In the genomic region with DNA sequence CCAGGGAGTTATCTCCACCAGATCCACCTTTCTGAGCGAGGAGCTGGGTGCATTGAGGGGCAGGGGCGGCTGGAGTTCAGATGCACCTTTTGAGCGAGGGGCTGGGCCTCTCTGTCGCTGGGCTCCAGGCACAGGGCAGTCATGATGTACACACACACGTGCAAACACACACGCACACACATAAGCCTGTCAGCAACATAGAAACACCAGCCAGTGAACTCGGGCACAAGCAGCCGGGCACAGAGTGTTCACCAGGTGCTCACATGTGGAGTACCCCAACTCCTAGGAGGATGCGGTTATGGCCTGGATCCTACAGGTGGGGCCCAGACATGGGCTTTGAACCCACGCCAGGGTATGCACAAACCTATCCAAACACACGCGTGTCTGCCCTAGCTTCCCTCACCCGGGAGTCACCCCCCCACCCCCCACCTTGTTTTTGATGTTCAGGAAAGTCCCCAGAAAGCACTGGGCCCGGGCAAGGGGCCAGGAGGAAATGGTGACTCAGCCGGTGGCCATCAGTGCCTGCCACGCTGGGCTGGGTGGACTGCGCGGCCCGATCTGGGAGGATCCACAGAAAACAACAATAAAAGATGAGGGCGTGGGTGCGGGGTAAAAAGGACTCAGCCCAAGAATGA, we compare ENCODE assay signal across 9 cellular contexts. TPM values are rescaled to one million over a fixed set of nuclear protein-coding genes. Genes with fewer than 3 reads are reported as not detected.
DNase-seq lines count a peak whose midpoint lies in the region; ATAC-seq, FAIRE-seq and TF ChIP-seq lines count a peak whose summit lies in the region.
"Had no signal": no experiment of that assay in that cellular context is flagged by ENCODE, and none has a peak within 500 bp of the region (broad histone marks: within the 10 kb centered on the region; RNA-seq: fewer than 3 reads in every experiment).

No MANE protein-coding gene starts in this region.

- TF ChIP-seq EP300 in A549 (IDR thresholded peaks at IDR 0.05) (no peak), H1 (IDR thresholded peaks at IDR 0.05; ENCODE audit: borderline replicate concordance in 1 of 2, low read depth in 2 of 2, low read length in 2 of 2) (no peak), upper lobe of left lung (IDR thresholded peaks at IDR 0.05) (peak in 3 of 4 donors; percentile 9 to 86 (median 54))

- peak overlapping the region; percentile 82; the same call in 1 of the 2 replicates for H3K56ac ChIP-seq in IMR-90 (ENCODE audit: extremely low read depth, insufficient read depth, low read length)
- H3K56ac ChIP-seq in H1 (replicated peaks; ENCODE audit: insufficient read length, low read depth, low read length) = no peak overlapping the region

- dilution Hi-C loops in IMR-90 (cut with HindIII; ENCODE audit: low sequenced_read_pairs, unreplicated experiment) = no loop called here

- WGBS in A549 (ENCODE audit: missing lambda C conversion rate) = 21% methylated on average over 13 of the region's 21 CpGs
- 32% methylated on average over 16 of the region's 21 CpGs; no CpG with 5 or more reads in 1 of the 2 experiments for WGBS in IMR-90 (ENCODE audit: extremely low coverage in 2 of 2, insufficient read length in 1 of 2), 2 experiments
- WGBS in H1 (ENCODE audit: extremely low coverage in 1 of 2, insufficient coverage in 1 of 2, insufficient read length in 1 of 2, insufficient replicate concordance in 2 of 2, low coverage in 1 of 2, low lambda C conversion rate in 2 of 2, missing lambda C conversion rate in 1 of 2), 2 experiments = 95% methylated on average over 20 of the region's 21 CpGs; no CpG with 5 or more reads in 1 of the 2 experiments
- WGBS in upper lobe of left lung, 2 donors = 12 to 21% methylated on average over 8 to 14 of the region's 21 CpGs

- H3K4me3 Mint-ChIP-seq in activated CD4-positive, alpha-beta memory T cell treated with anti-CD3 and anti-CD28 coated beads, Interleukin-2, amount 10 ng/mL, durations not matched to agents 7 days and 5 days = peak overlapping the region; percentile 79
- peak overlapping the region; percentile 22 to 82 (median 74) for H3K4me3 Mint-ChIP-seq in naive thymus-derived CD8-positive, alpha-beta T cell

- peak overlapping the region; percentile 99 for H2AK5ac ChIP-seq in IMR-90 (ENCODE audit: low read depth, low read length)
- H2AK5ac ChIP-seq in H1 (ENCODE audit: low read depth, low read length) = no peak overlapping the region

- no peaks in the 10 kb centered on the region for H3K79me2 ChIP-seq in H1 (ENCODE audit: control insufficient read depth in 1 of 2, insufficient read depth in 2 of 2, low read length in 2 of 2)

- H4K5ac ChIP-seq in IMR-90 (ENCODE audit: low read depth, low read length) (peak overlapping the region; percentile 100), H1 (ENCODE audit: insufficient read length, low read depth, low read length) (no peak overlapping the region)

- H4K20me1 ChIP-seq in IMR-90 (ENCODE audit: insufficient read depth, low read length) (no peaks in the 10 kb centered on the region), H1 (replicated peaks in 1 of 2; ENCODE audit: control insufficient read depth in 1 of 2, insufficient read depth in 2 of 2, low read length in 2 of 2) (no peaks in the 10 kb centered on the region)

- TF ChIP-seq CTCF in A549 (IDR thresholded peaks at IDR 0.05) (no peak), IMR-90 (conservative IDR thresholded peaks at IDR 0.05; ENCODE audit: low read depth, low read length) (no peak), H1 (IDR thresholded peaks at IDR 0.05; ENCODE audit: control extremely low read depth in 1 of 3, insufficient read depth in 1 of 3, low read depth in 1 of 3, low read length in 3 of 3) (no peak), upper lobe of left lung (IDR thresholded peaks at IDR 0.05) (no peak)

- H2BK5ac ChIP-seq in IMR-90 (ENCODE audit: low read depth, low read length, poor library complexity, severe bottlenecking) (peak overlapping the region; percentile 96), H1 (ENCODE audit: low read depth, low read length) (no peak overlapping the region)

- BruUV-seq in IMR-90 (replicated peaks; lab: Mats Ljungman, UMichigan) = no TSS peak

- H2BK20ac ChIP-seq in IMR-90 (ENCODE audit: low read depth, low read length) (peak overlapping the region; percentile 98), H1 (ENCODE audit: low read length) (no peak overlapping the region)

- intact Hi-C loops in IMR-90 (cut with micrococcal nuclease) = no loop called here

- H2BK120ac ChIP-seq in IMR-90 (ENCODE audit: low read depth, low read length) (peak overlapping the region; percentile 99), H1 (replicated peaks; ENCODE audit: low read depth, low read length) (no peak overlapping the region)

- H4K91ac ChIP-seq in IMR-90 (ENCODE audit: insufficient read depth, low read depth, low read length) (peak overlapping the region; percentile 98), H1 (replicated peaks; ENCODE audit: insufficient read length, low read length) (peak overlapping the region; percentile 85)

- no peaks in the 10 kb centered on the region for H3K23me2 ChIP-seq in H1 (ENCODE audit: low read depth, low read length)

- peak overlapping the region; percentile 98; the same call in 1 of the 2 replicates for H3K23ac ChIP-seq in IMR-90 (ENCODE audit: low read depth, low read length)
- H3K23ac ChIP-seq in H1 (ENCODE audit: insufficient read length) = no peak overlapping the region

- H3K9me3 ChIP-seq in A549 = no peaks in the 10 kb centered on the region
- H3K9me3 ChIP-seq in IMR-90 (ENCODE audit: control insufficient read depth, insufficient read depth, low read length) = no peaks in the 10 kb centered on the region
- H3K9me3 ChIP-seq in H1 (ENCODE audit: insufficient read depth in 2 of 2, low read depth in 1 of 2, low read length in 1 of 2) = no peaks in the 10 kb centered on the region
- no peaks in the 10 kb centered on the region for H3K9me3 ChIP-seq in upper lobe of left lung

- H3K79me1 ChIP-seq in IMR-90 (ENCODE audit: low read depth in 1 of 2, low read length in 2 of 2) (peaks cover 0 to 6% of the 10 kb centered on the region in 2 experiments; a peak in 1 of 4 replicates), H1 (ENCODE audit: low read depth, low read length) (no peaks in the 10 kb centered on the region)

- peak overlapping the region; percentile 99 for H3K18ac ChIP-seq in IMR-90 (ENCODE audit: low read depth, low read length)
- no peak overlapping the region for H3K18ac ChIP-seq in H1 (ENCODE audit: extremely low read depth, low read length)

- H3K9ac ChIP-seq in IMR-90 (ENCODE audit: low read depth, low read length) = peak overlapping the region; percentile 53; the same call in 1 of the 2 replicates
- no peak overlapping the region for H3K9ac ChIP-seq in H1 (replicated peaks in 1 of 4; ENCODE audit: extremely low read depth in 1 of 4, low read depth in 3 of 4, low read length in 3 of 4)

- H3K36me3 Mint-ChIP-seq in activated CD4-positive, alpha-beta memory T cell treated with anti-CD3 and anti-CD28 coated beads, Interleukin-2, amount 10 ng/mL, durations not matched to agents 7 days and 5 days (ENCODE audit: low read depth) = peaks cover 3% of the 10 kb centered on the region
- no peaks in the 10 kb centered on the region for H3K36me3 Mint-ChIP-seq in naive thymus-derived CD8-positive, alpha-beta T cell

- DNase-seq in A549 (ENCODE audit: low read depth in 1 of 2, low spot score in 1 of 2) (peak in 1 of 2 experiments; percentile 65), IMR-90 (peak; percentile 88), H1 (ENCODE audit: low read depth in 1 of 2, low spot score in 2 of 2) (no peak), upper lobe of left lung (peak; percentile 86 to 88), OCI-M2 (lab: John Stamatoyannopoulos, UW; ENCODE audit: unreplicated experiment) (no peak), cerebellar cortex (ENCODE audit: low spot score) (no peak)
- DNase-seq in activated CD4-positive, alpha-beta memory T cell treated with anti-CD3 and anti-CD28 coated beads, Interleukin-2, amount 10 ng/mL, durations not matched to agents 7 days and 5 days = peak; percentile 58
- DNase-seq in naive thymus-derived CD8-positive, alpha-beta T cell = peak; percentile 50 to 89 (median 65)

- H3K4ac ChIP-seq in IMR-90 (ENCODE audit: low read depth, low read length) = peak overlapping the region; percentile 100
- H3K4ac ChIP-seq in H1 (replicated peaks; ENCODE audit: insufficient read length, low read depth, low read length) = peak overlapping the region; percentile 85

- H3K4me2 ChIP-seq in A549 (peak overlapping the region; percentile 93), IMR-90 (ENCODE audit: low read depth, low read length) (peak overlapping the region; percentile 75), H1 (ENCODE audit: insufficient read depth in 1 of 2, low read depth in 2 of 2, low read length in 2 of 2) (no peak overlapping the region; a peak in 1 of 4 replicates)

- H3K4me1 Mint-ChIP-seq in activated CD4-positive, alpha-beta memory T cell treated with anti-CD3 and anti-CD28 coated beads, Interleukin-2, amount 10 ng/mL, durations not matched to agents 7 days and 5 days = peaks cover 50% of the 10 kb centered on the region
- H3K4me1 Mint-ChIP-seq in naive thymus-derived CD8-positive, alpha-beta T cell = peaks cover 42 to 79% (median 73%) of the 10 kb centered on the region in 4 donors

- TF ChIP-seq RAD21 in A549 (conservative IDR thresholded peaks at IDR 0.05 in 1 of 2, IDR thresholded peaks at IDR 0.05 in 1 of 2) (no peak), IMR-90 (IDR thresholded peaks at IDR 0.05; ENCODE audit: low read length) (no peak), H1 (IDR thresholded peaks at IDR 0.05 in 1 of 2, conservative IDR thresholded peaks at IDR 0.05 in 1 of 2; ENCODE audit: low read depth in 2 of 2, low read length in 2 of 2) (no peak)

- H3K4me1 ChIP-seq in A549 (peaks cover 42% of the 10 kb centered on the region), IMR-90 (ENCODE audit: control insufficient read depth, insufficient read depth, low read length) (peaks cover 17% of the 10 kb centered on the region), H1 (replicated peaks in 1 of 4; ENCODE audit: control insufficient read depth in 3 of 4, insufficient read depth in 4 of 4, low read length in 3 of 4) (peaks cover 0 to 4% (median 2%) of the 10 kb centered on the region in 4 experiments; a peak in 1 of 7 replicates), upper lobe of left lung (peaks cover 79 to 82% (median 80%) of the 10 kb centered on the region in 4 donors)

- peak overlapping the region; percentile 100; the same call in 2 of the 3 replicates for H2BK15ac ChIP-seq in IMR-90 (ENCODE audit: low read depth, low read length)
- peak overlapping the region; percentile 81; the same call in 1 of the 2 replicates for H2BK15ac ChIP-seq in H1 (ENCODE audit: low read length)

- peak overlapping the region; percentile 5; the same call in 1 of the 2 replicates for H2BK12ac ChIP-seq in H1 (ENCODE audit: low read depth, low read length)

- FAIRE-seq in A549 (lab: Jason Lieb, UNC) (no peak), H1 (lab: Jason Lieb, UNC) (no peak)

- no peaks in the 10 kb centered on the region for H3K36me3 ChIP-seq in IMR-90 (ENCODE audit: control insufficient read depth, insufficient read depth, low read length)
- no peaks in the 10 kb centered on the region for H3K36me3 ChIP-seq in H1 (ENCODE audit: control insufficient read depth in 2 of 4, insufficient read depth in 4 of 4, low read length in 3 of 4)
- no peaks in the 10 kb centered on the region for H3K36me3 ChIP-seq in upper lobe of left lung

- H2AK9ac ChIP-seq in IMR-90 (replicated peaks; ENCODE audit: low read depth, low read length, poor library complexity) = peak overlapping the region; percentile 98

- H3K27me3 Mint-ChIP-seq in activated CD4-positive, alpha-beta memory T cell treated with anti-CD3 and anti-CD28 coated beads, Interleukin-2, amount 10 ng/mL, durations not matched to agents 7 days and 5 days = no peaks in the 10 kb centered on the region
- H3K27me3 Mint-ChIP-seq in naive thymus-derived CD8-positive, alpha-beta T cell = peaks cover 0 to 1% (median 0%) of the 10 kb centered on the region in 5 donors

- H3K27me3 ChIP-seq in IMR-90 (ENCODE audit: control insufficient read depth, insufficient read depth, low read length) = no peaks in the 10 kb centered on the region
- no peaks in the 10 kb centered on the region for H3K27me3 ChIP-seq in H1 (replicated peaks in 1 of 4; ENCODE audit: control insufficient read depth in 3 of 4, extremely low read depth in 1 of 4, insufficient read depth in 3 of 4, low read length in 3 of 4)
- H3K27me3 ChIP-seq in upper lobe of left lung = no peaks in the 10 kb centered on the region

- H4K8ac ChIP-seq in IMR-90 (ENCODE audit: low read depth in 2 of 2, low read length in 2 of 2) (peak overlapping the region; percentile 100), H1 (ENCODE audit: extremely low read depth, insufficient read depth, low read length) (peak overlapping the region; percentile 95; the same call in 1 of the 2 replicates)

- H3K14ac ChIP-seq in IMR-90 (replicated peaks; ENCODE audit: low read depth, low read length) (peak overlapping the region; percentile 94), H1 (ENCODE audit: insufficient read length) (no peak overlapping the region)

- peak; percentile 55 to 64; a peak in 5 of 6 replicates for ATAC-seq in A549
- ATAC-seq in IMR-90 (ENCODE audit: low read depth) = peak; percentile 78
- ATAC-seq in naive thymus-derived CD8-positive, alpha-beta T cell = peak; percentile 43 to 67
- ATAC-seq in upper lobe of left lung (ENCODE audit: low FRiP score in 2 of 2) = peak; percentile 70 to 73

- POLR2A ChIA-PET in A549 (lab: Yijun Ruan, JAX) = interaction anchor here (0.5 to 1.5 kb wide), 5 partner anchors 11 to 404 kb away, joined by 3 to 4 read pairs (median 3); partner anchors contain the start of gene MAST3
- POLR2A ChIA-PET in IMR-90 (lab: Charles Lee; ENCODE audit: unreplicated experiment) = no interaction called here
- POLR2A ChIA-PET in activated CD4-positive, alpha-beta memory T cell treated with anti-CD3 and anti-CD28 coated beads, Interleukin-2, amount 10 ng/mL, durations not matched to agents 7 days and 5 days (lab: Charles Lee) = interaction anchor here (0.7 to 2.8 kb wide), 4 partner anchors 8 to 24 kb away, joined by 3 to 11 read pairs (median 4); partner anchors contain the start of gene ARRDC2
- POLR2A ChIA-PET in H1 (lab: Charles Lee; ENCODE audit: partially characterized antibody) = interaction anchor here (0.7 kb wide), 1 partner anchor 161 kb away, joined by 3 read pairs; no protein-coding TSS in a partner anchor
- POLR2A ChIA-PET in naive thymus-derived CD8-positive, alpha-beta T cell (lab: Charles Lee) = interaction anchor here (0.9 to 9.9 kb wide), 8 partner anchors 8 to 35 kb away, joined by 4 to 214 read pairs (median 10); partner anchors contain the start of gene ARRDC2

- H3K4me3 ChIP-seq in A549 = peak overlapping the region; percentile 39
- no peak overlapping the region for H3K4me3 ChIP-seq in IMR-90 (ENCODE audit: insufficient read depth, low read depth, low read length)
- H3K4me3 ChIP-seq in H1 (ENCODE audit: extremely low read depth in 1 of 4, insufficient read depth in 2 of 4, low read depth in 3 of 4, low read length in 4 of 4) = no peak overlapping the region
- H3K4me3 ChIP-seq in upper lobe of left lung = peak overlapping the region in 1 of 4 donors; percentile 22

- in situ Hi-C loops in IMR-90 (cut with MboI; ENCODE audit: low sequenced_read_pairs) = no loop called here

- CTCF ChIA-PET in A549 (lab: Yijun Ruan, JAX) = interaction anchor here (1.0 to 2.0 kb wide), 2 partner anchors 14 to 38 kb away, joined by 3 to 8 read pairs; no protein-coding TSS in a partner anchor
- CTCF ChIA-PET in IMR-90 (lab: Yijun Ruan, JAX) = no interaction called here
- CTCF ChIA-PET in activated CD4-positive, alpha-beta memory T cell treated with anti-CD3 and anti-CD28 coated beads, Interleukin-2, amount 10 ng/mL, durations not matched to agents 7 days and 5 days (lab: Charles Lee) = no interaction called here
- CTCF ChIA-PET in H1 (lab: Charles Lee; ENCODE audit: partially characterized antibody) = interaction anchor here (0.6 to 1.2 kb wide), 2 partner anchors 12 to 307 kb away, joined by 3 read pairs; no protein-coding TSS in a partner anchor

- H3K27ac ChIP-seq in A549 = peak overlapping the region; percentile 91
- H3K27ac ChIP-seq in IMR-90 (ENCODE audit: insufficient read depth, low read length) = peak overlapping the region; percentile 84
- H3K27ac ChIP-seq in H1 (ENCODE audit: low read depth, low read length) = no peak overlapping the region
- peak overlapping the region; percentile 84 to 96 (median 92) for H3K27ac ChIP-seq in upper lobe of left lung
- H3K27ac ChIP-seq: epithelial cell of prostate had no signal

- H3K27ac Mint-ChIP-seq in activated CD4-positive, alpha-beta memory T cell treated with anti-CD3 and anti-CD28 coated beads, Interleukin-2, amount 10 ng/mL, durations not matched to agents 7 days and 5 days = peak overlapping the region; percentile 81
- H3K27ac Mint-ChIP-seq in naive thymus-derived CD8-positive, alpha-beta T cell = peak overlapping the region; percentile 91 to 99 (median 98)

- H2AFZ ChIP-seq in IMR-90 (replicated peaks; ENCODE audit: low read length, poor library complexity) (peak overlapping the region; percentile 97), H1 (ENCODE audit: low read length) (no peak overlapping the region)

- no peak for TF ChIP-seq POLR2A in A549 (IDR thresholded peaks at IDR 0.05; ENCODE audit: low read length)
- TF ChIP-seq POLR2A in IMR-90 (IDR thresholded peaks at IDR 0.05; ENCODE audit: low read depth, low read length) = 0 out of 2 replicates have a peak, but pooled peaks have one; percentile 18
- no peak for TF ChIP-seq POLR2A in H1 (IDR thresholded peaks at IDR 0.05; ENCODE audit: control extremely low read depth in 1 of 2, low read depth in 2 of 2, low read length in 2 of 2)
- TF ChIP-seq POLR2A in upper lobe of left lung (IDR thresholded peaks at IDR 0.05) = peak in 2 of 4 donors; percentile 10

- H3K9me1 ChIP-seq in IMR-90 (ENCODE audit: insufficient read depth, low read length) = peaks cover 17% of the 10 kb centered on the region

- peaks cover 3% of the 10 kb centered on the region for H3K9me3 Mint-ChIP-seq in activated CD4-positive, alpha-beta memory T cell treated with anti-CD3 and anti-CD28 coated beads, Interleukin-2, amount 10 ng/mL, durations not matched to agents 7 days and 5 days
- no peaks in the 10 kb centered on the region for H3K9me3 Mint-ChIP-seq in naive thymus-derived CD8-positive, alpha-beta T cell

RNA-seq across cellular contexts. Expression of gene ARRDC2, which starts 13.3 kb away (rescaled TPM):
- polyA plus RNA-seq in A549 (2011; rRNA removed) (11.2 and 14.5 TPM in 2 replicates), A549 (2017; fragmentation: RNase III; extraction: RNeasy Plus Mini Kit Qiagen cat#74134 plus additional on column Dnase treatment) (14.8 to 15.2 TPM (median 15.0 TPM) in 3 replicates), IMR-90 (2012; rRNA removed) (4.5 and 4.9 TPM in 2 replicates), H1 (2011; rRNA removed) (5.4 and 5.8 TPM in 2 replicates)
- polyA plus RNA-seq in A549 (2012; cell fraction: cytosol; rRNA removed) = 20.2 and 31.4 TPM in 2 replicates
- 59.5 and 87.8 TPM in 2 replicates for polyA plus RNA-seq in A549 (2012; cell fraction: nucleus; rRNA removed)
- 5.6 and 7.9 TPM in 2 replicates for polyA minus RNA-seq in A549 (2011; rRNA and poly(A)+ RNA removed)
- total RNA-seq in IMR-90 (2012; rRNA removed) (1.4 and 1.9 TPM in 2 replicates), upper lobe of left lung (100 to 1,000 TPM in 2 of 6 donors, 10 to 100 TPM in 4; 53.6 to 253 (median 78.8) TPM)
- 1.7 and 6.3 TPM in 2 replicates for polyA plus RNA-seq in IMR-90 (2012; cell fraction: cytosol; rRNA removed)
- polyA plus RNA-seq in IMR-90 (2012; cell fraction: nucleus; rRNA removed; ENCODE audit: low replicate concordance) = 11.8 and 32.4 TPM in 2 replicates
- total RNA-seq in activated CD4-positive, alpha-beta memory T cell treated with anti-CD3 and anti-CD28 coated beads, Interleukin-2, amount 10 ng/mL, durations not matched to agents 7 days and 5 days = 10 to 100 TPM; 60.7 to 62.0 TPM
- total RNA-seq in H1 (2021; fragmentation: NEBNext Ultra II Directional; extraction: Animal tissue kit (Norgen Biotek cat#: 25700)) = 6.2 and 6.9 TPM in 2 replicates
- polyA plus RNA-seq in H1 (2011; cell fraction: cytosol; rRNA removed) = 6.6 TPM
- polyA plus RNA-seq in H1 (2011; cell fraction: nucleus; rRNA removed) = 9.2 TPM
- 5.2 to 7.8 TPM (median 5.9 TPM) in 4 replicates for polyA plus RNA-seq in H1 (2012, experiment 1 of 2)
- polyA plus RNA-seq in H1 (2012, experiment 2 of 2) = 4.6 TPM
- polyA plus RNA-seq in H1 (2013, experiment 1 of 2) = 3.4 TPM
- polyA plus RNA-seq in H1 (2013, experiment 2 of 2) = 3.6 TPM
- polyA minus RNA-seq in H1 (2011; rRNA and poly(A)+ RNA removed) = 2.7 and 6.1 TPM in 2 replicates
- polyA minus RNA-seq in H1 (2011; cell fraction: cytosol; rRNA and poly(A)+ RNA removed) = 7.0 TPM
- 10.7 TPM for polyA minus RNA-seq in H1 (2011; cell fraction: nucleus; rRNA and poly(A)+ RNA removed)
- 100 to 1,000 TPM; 164 to 177 TPM for total RNA-seq in naive thymus-derived CD8-positive, alpha-beta T cell
- polyA plus RNA-seq in naive thymus-derived CD8-positive, alpha-beta T cell = 10 to 100 TPM; 29.5 to 56.4 (median 36.1) TPM

RNA-seq across cellular contexts. Expression of gene KCNN1, which starts 54.3 kb away (rescaled TPM):
- polyA plus RNA-seq in A549 (2011; rRNA removed) (0.20 and 0.43 TPM in 2 replicates), A549 (2017; fragmentation: RNase III; extraction: RNeasy Plus Mini Kit Qiagen cat#74134 plus additional on column Dnase treatment) (0.56 to 0.85 TPM (median 0.69 TPM) in 3 replicates), IMR-90 (2012; rRNA removed) (0.09 and 0.36 TPM in 2 replicates), H1 (2011; rRNA removed) (12.5 and 19.3 TPM in 2 replicates)
- polyA plus RNA-seq in A549 (2012; cell fraction: cytosol; rRNA removed) = 0.62 and 0.69 TPM in 2 replicates
- polyA plus RNA-seq in A549 (2012; cell fraction: nucleus; rRNA removed) = 0.28 and 0.89 TPM in 2 replicates
- polyA minus RNA-seq in A549 (2011; rRNA and poly(A)+ RNA removed) = 0.37 and 0.63 TPM in 2 replicates
- total RNA-seq in IMR-90 (2012; rRNA removed) (under 0.01 TPM in 1 of 2 replicates, not detected in the other), upper lobe of left lung (under 1 TPM in 2 of 6 donors, not detected in 4; 0.34 to 0.37 TPM)
- polyA plus RNA-seq in IMR-90 (2012; cell fraction: cytosol; rRNA removed) = 0.02 and 0.40 TPM in 2 replicates
- polyA plus RNA-seq in IMR-90 (2012; cell fraction: nucleus; rRNA removed; ENCODE audit: low replicate concordance) = 0.10 and 0.17 TPM in 2 replicates
- total RNA-seq in activated CD4-positive, alpha-beta memory T cell treated with anti-CD3 and anti-CD28 coated beads, Interleukin-2, amount 10 ng/mL, durations not matched to agents 7 days and 5 days = not detected
- 9.3 and 11.0 TPM in 2 replicates for total RNA-seq in H1 (2021; fragmentation: NEBNext Ultra II Directional; extraction: Animal tissue kit (Norgen Biotek cat#: 25700))
- polyA plus RNA-seq in H1 (2011; cell fraction: cytosol; rRNA removed) = 13.7 TPM
- polyA plus RNA-seq in H1 (2011; cell fraction: nucleus; rRNA removed) = 21.8 TPM
- polyA plus RNA-seq in H1 (2012, experiment 1 of 2) = 4.1 to 10.5 TPM (median 8.4 TPM) in 4 replicates
- polyA plus RNA-seq in H1 (2012, experiment 2 of 2) = 5.8 TPM
- polyA plus RNA-seq in H1 (2013, experiment 1 of 2) = 6.0 TPM
- 5.9 TPM for polyA plus RNA-seq in H1 (2013, experiment 2 of 2)
- 6.7 and 7.7 TPM in 2 replicates for polyA minus RNA-seq in H1 (2011; rRNA and poly(A)+ RNA removed)
- polyA minus RNA-seq in H1 (2011; cell fraction: cytosol; rRNA and poly(A)+ RNA removed) = 15.0 TPM
- 14.4 TPM for polyA minus RNA-seq in H1 (2011; cell fraction: nucleus; rRNA and poly(A)+ RNA removed)
- not detected for total RNA-seq in naive thymus-derived CD8-positive, alpha-beta T cell
- polyA plus RNA-seq in naive thymus-derived CD8-positive, alpha-beta T cell = not detected

Comparison
In these comparisons a context has a peak if more than half of its experiments do, and no peak if none do; other contexts are left out.
1. DNase-seq: peak in IMR-90 (single experiment), activated CD4-positive, alpha-beta memory T cell treated with anti-CD3 and anti-CD28 coated beads, Interleukin-2, amount 10 ng/mL, durations not matched to agents 7 days and 5 days (single experiment), naive thymus-derived CD8-positive, alpha-beta T cell (10 of 10) and upper lobe of left lung (2 of 2); none in H1 (0 of 2), OCI-M2 (single experiment) and cerebellar cortex (single experiment).
2. H3K4me2 ChIP-seq: peak in A549 (single experiment) and IMR-90 (single experiment); none in H1 (0 of 2).
3. CTCF ChIA-PET loops: an anchor here in A549 (1.0 to 2.0 kb wide) and H1 (0.6 to 1.2 kb wide); none called in IMR-90 and activated CD4-positive, alpha-beta memory T cell treated with anti-CD3 and anti-CD28 coated beads, Interleukin-2, amount 10 ng/mL, durations not matched to agents 7 days and 5 days.
4. Peak in every context shown above with its lines, with median percentiles within 50 percentile points of each other: ATAC-seq.